1 cellular context compared by ENCODE assay signal in genomic region chr9:124419832-124420489, GRCh38.
TF ChIP-seq lines count a peak whose summit lies in the region.

No MANE protein-coding gene starts in this region.

TF ChIP-seq in HCT116, 20 proteins besides CTCF, POLR2A, EP300 and RAD21 (continued from another document):
- no peak for TF ChIP-seq ELF1 (IDR thresholded peaks at IDR 0.05; ENCODE audit: borderline replicate concordance, low read depth)
- no peak for TF ChIP-seq CEBPB (IDR thresholded peaks at IDR 0.05; ENCODE audit: low read depth)
- no peak for TF ChIP-seq CBX3 (IDR thresholded peaks at IDR 0.05; ENCODE audit: low read depth)
